11 cellular contexts compared by ENCODE assay signal in genomic region chr4:1199556-1200331, GRCh38. TPM values are rescaled to one million over a fixed set of nuclear protein-coding genes. Genes with fewer than 3 reads are reported as not detected.
DNase-seq lines count a peak whose midpoint lies in the region; ATAC-seq and TF ChIP-seq lines count a peak whose summit lies in the region.
"Had no signal": no experiment of that assay in that cellular context is flagged by ENCODE, and none has a peak within 500 bp of the region (broad histone marks: within the 10 kb centered on the region; RNA-seq: fewer than 3 reads in every experiment).

No MANE protein-coding gene starts in this region.

- no peak for TF ChIP-seq EP300 in SK-N-SH (IDR thresholded peaks at IDR 0.05; ENCODE audit: borderline replicate concordance in 1 of 2, low read depth in 1 of 2, low read length in 1 of 2)
- no peak for TF ChIP-seq EP300 in stomach (IDR thresholded peaks at IDR 0.05)

- H2AFZ ChIP-seq in SK-N-SH (ENCODE audit: low read depth) (no peak overlapping the region), hepatocyte (no peak overlapping the region)

- no peaks in the 10 kb centered on the region for H3K9me3 Mint-ChIP-seq in activated T-cell treated with anti-CD3 and anti-CD28 coated beads, Interleukin-2, amount 50 U/mL, for 4 hours

- H3K9me2 ChIP-seq in SK-N-SH (no peaks in the 10 kb centered on the region), hepatocyte (replicated peaks; ENCODE audit: insufficient read depth) (no peaks in the 10 kb centered on the region)

- intact Hi-C loops in stomach (cut with DNase I; ENCODE audit: low total_unique reads): no loop called here

- no peak for TF ChIP-seq CTCF in SK-N-SH (IDR thresholded peaks at IDR 0.05)
- no peak for TF ChIP-seq CTCF in hepatocyte (IDR thresholded peaks at IDR 0.05; ENCODE audit: poor library complexity)
- no peak for TF ChIP-seq CTCF in stomach (IDR thresholded peaks at IDR 0.05)

- peak overlapping the region; percentile 77 for H3K4me3 Mint-ChIP-seq in activated T-cell treated with anti-CD3 and anti-CD28 coated beads, Interleukin-2, amount 50 U/mL, for 4 hours

- H4K20me1 ChIP-seq in SK-N-SH (ENCODE audit: insufficient read depth): no peaks in the 10 kb centered on the region
- no peaks in the 10 kb centered on the region for H4K20me1 ChIP-seq in hepatocyte (ENCODE audit: insufficient read depth, poor library complexity, severe bottlenecking)

- CTCF ChIA-PET in SK-N-SH (lab: Yijun Ruan, JAX): interaction anchor here (0.7 kb wide), 1 partner anchor 33 kb away, joined by 3 read pairs; no protein-coding TSS in a partner anchor

- H3K4me2 ChIP-seq in SK-N-SH (peak overlapping the region; percentile 33; the same call in 1 of the 2 replicates), hepatocyte (peak overlapping the region; percentile 49)

- no peak overlapping the region for H3K27ac ChIP-seq in SK-N-SH (ENCODE audit: low read depth in 2 of 2, low read length in 1 of 2)
- H3K27ac ChIP-seq in hepatocyte: peak overlapping the region; percentile 74
- H3K27ac ChIP-seq in stomach: peak overlapping the region; percentile 82 to 92 (median 85)
- H3K27ac ChIP-seq: 22Rv1 had no signal

- no peak for TF ChIP-seq POLR2A in stomach (IDR thresholded peaks at IDR 0.05)

- ATAC-seq in SK-N-SH treated with all-trans-retinoic acid at 6 μM for 48 hours (no peak), HG02884 (IDR thresholded peaks at IDR 0.05; ENCODE audit: unreplicated experiment) (no peak)
- no peak for ATAC-seq in activated T-cell treated with anti-CD3 and anti-CD28 coated beads, Interleukin-2, amount 50 U/mL, for 4 hours
- ATAC-seq: body of pancreas had no signal

- H3K4me1 Mint-ChIP-seq in activated T-cell treated with anti-CD3 and anti-CD28 coated beads, Interleukin-2, amount 50 U/mL, for 4 hours (ENCODE audit: low read depth): peaks cover 55% of the 10 kb centered on the region

- no peaks in the 10 kb centered on the region for H3K36me3 ChIP-seq in SK-N-SH (replicated peaks in 1 of 2; ENCODE audit: control insufficient read depth in 1 of 2, insufficient read depth in 2 of 2, low read length in 1 of 2)
- no peaks in the 10 kb centered on the region for H3K36me3 ChIP-seq in hepatocyte (replicated peaks; ENCODE audit: insufficient read depth, low read depth)
- H3K36me3 ChIP-seq in stomach: no peaks in the 10 kb centered on the region

- DNase-seq in SK-N-SH (peak; percentile 23), hepatocyte (ENCODE audit: low spot score) (peak; percentile 2), stomach (peak; percentile 23), AG08396 (ENCODE audit: low spot score) (no peak), Kasumi-1 (lab: John Stamatoyannopoulos, UW) (no peak)
- no peak for DNase-seq in activated T-cell treated with anti-CD3 and anti-CD28 coated beads, Interleukin-2, amount 50 U/mL, for 4 hours
- DNase-seq: NCI-H2227 treated with DMSO at 0.1 percent for 48 hours had no signal

- WGBS in SK-N-SH (ENCODE audit: low lambda C conversion rate): 90% methylated on average over 19 of the region's 27 CpGs
- WGBS in hepatocyte (ENCODE audit: low lambda C conversion rate, missing lambda C conversion rate): 85% methylated on average over 27 of the region's 27 CpGs
- WGBS in stomach, 5 donors: 76 to 80% (median 78%) methylated on average over 27 of the region's 27 CpGs

- no peak overlapping the region for H3K9ac ChIP-seq in SK-N-SH

- no peaks in the 10 kb centered on the region for H3K27me3 Mint-ChIP-seq in activated T-cell treated with anti-CD3 and anti-CD28 coated beads, Interleukin-2, amount 50 U/mL, for 4 hours (ENCODE audit: low read depth)

- H3K27me3 ChIP-seq in SK-N-SH (ENCODE audit: insufficient read depth): no peaks in the 10 kb centered on the region
- H3K27me3 ChIP-seq in hepatocyte: no peaks in the 10 kb centered on the region
- no peaks in the 10 kb centered on the region for H3K27me3 ChIP-seq in stomach
- H3K27me3 ChIP-seq: body of pancreas had no signal

- H3K79me2 ChIP-seq in SK-N-SH (ENCODE audit: insufficient read depth): no peaks in the 10 kb centered on the region
- H3K79me2 ChIP-seq in hepatocyte: no peaks in the 10 kb centered on the region

- peaks cover 9% of the 10 kb centered on the region for H3F3A ChIP-seq in SK-N-SH (replicated peaks; ENCODE audit: insufficient read depth)

- peaks cover 3% of the 10 kb centered on the region for H3K36me3 Mint-ChIP-seq in activated T-cell treated with anti-CD3 and anti-CD28 coated beads, Interleukin-2, amount 50 U/mL, for 4 hours (ENCODE audit: insufficient read depth)

- no peaks in the 10 kb centered on the region for H3K9me3 ChIP-seq in SK-N-SH
- H3K9me3 ChIP-seq in hepatocyte (ENCODE audit: low read depth): no peaks in the 10 kb centered on the region
- no peaks in the 10 kb centered on the region for H3K9me3 ChIP-seq in stomach
- H3K9me3 ChIP-seq: body of pancreas had no signal

- H3K4me3 ChIP-seq in SK-N-SH (ENCODE audit: low read depth in 2 of 2, low read length in 1 of 2): no peak overlapping the region
- no peak overlapping the region for H3K4me3 ChIP-seq in hepatocyte
- peak overlapping the region; percentile 29 to 41 (median 33) for H3K4me3 ChIP-seq in stomach
- H3K4me3 ChIP-seq: body of pancreas had no signal

- no peak for TF ChIP-seq RAD21 in SK-N-SH (IDR thresholded peaks at IDR 0.05; ENCODE audit: low read length)

- H3K4me1 ChIP-seq in SK-N-SH (ENCODE audit: control insufficient read depth in 1 of 2, insufficient read depth in 2 of 2, low read depth in 1 of 2, low read length in 1 of 2) (peaks cover 8 to 20% of the 10 kb centered on the region in 2 experiments; a peak in 2 of 4 replicates), hepatocyte (ENCODE audit: insufficient read depth) (peaks cover 39% of the 10 kb centered on the region), stomach (peaks cover 30 to 71% (median 53%) of the 10 kb centered on the region in 4 donors)
- H3K4me1 ChIP-seq: body of pancreas had no signal

- POLR2A ChIA-PET in SK-N-SH (lab: Yijun Ruan, JAX): interaction anchor here (1.6 kb wide), 1 partner anchor 9 kb away, joined by 5 read pairs; no protein-coding TSS in a partner anchor

TF ChIP-seq in SK-N-SH, 30 proteins besides CTCF, POLR2A, EP300 and RAD21 (continues in another document):
- TF ChIP-seq ELF1 (IDR thresholded peaks at IDR 0.05) (no peak), GABPA (IDR thresholded peaks at IDR 0.05; ENCODE audit: low read depth) (no peak), YY1 (IDR thresholded peaks at IDR 0.05; ENCODE audit: low read depth) (no peak), USF1 (IDR thresholded peaks at IDR 0.05; ENCODE audit: borderline replicate concordance, low read depth) (no peak), SMC3 (IDR thresholded peaks at IDR 0.05; ENCODE audit: low read depth, low read length) (no peak), GATA2 (CRISPR knock-in tag; IDR thresholded peaks at IDR 0.05) (no peak), EZH2phosphoT487 (IDR thresholded peaks at IDR 0.05; ENCODE audit: borderline replicate concordance, low read depth) (no peak)

TF ChIP-seq in SK-N-SH treated with all-trans-retinoic acid at 6 μM for 48 hours, 23 proteins besides CTCF, POLR2A, EP300 and RAD21 (continues in another document):
- TF ChIP-seq RARB (CRISPR knock-in tag; IDR thresholded peaks at IDR 0.05) (no peak), PATZ1 (CRISPR knock-in tag; IDR thresholded peaks at IDR 0.05; ENCODE audit: borderline replicate concordance) (no peak), ARNTL (CRISPR knock-in tag; IDR thresholded peaks at IDR 0.05; ENCODE audit: borderline replicate concordance, low read depth) (no peak), ZFP30 (CRISPR knock-in tag; IDR thresholded peaks at IDR 0.05) (no peak), OSR1 (CRISPR knock-in tag; IDR thresholded peaks at IDR 0.05) (no peak), CSDC2 (CRISPR knock-in tag; IDR thresholded peaks at IDR 0.05) (no peak), ZNF565 (CRISPR knock-in tag; conservative IDR thresholded peaks at IDR 0.05; ENCODE audit: low read depth) (no peak), ISL1 (CRISPR knock-in tag; IDR thresholded peaks at IDR 0.05) (no peak), TOX (CRISPR knock-in tag; IDR thresholded peaks at IDR 0.05; ENCODE audit: borderline replicate concordance) (no peak), PPARA (CRISPR knock-in tag; IDR thresholded peaks at IDR 0.05; ENCODE audit: borderline replicate concordance) (no peak), ESRRG (CRISPR knock-in tag; IDR thresholded peaks at IDR 0.05) (no peak), ZFP3 (CRISPR knock-in tag; IDR thresholded peaks at IDR 0.05) (no peak)

RNA-seq across cellular contexts. Expression of gene SPON2, which starts 27.4 kb away (rescaled TPM):
- polyA plus RNA-seq in SK-N-SH (2012; rRNA removed) (11.4 and 14.5 TPM in 2 replicates), hepatocyte (1,210 and 1,380 TPM in 2 replicates), stomach (10 to 100 TPM; 20.1 to 54.6 (median 40.6) TPM)
- 4.0 and 5.2 TPM in 2 replicates for polyA plus RNA-seq in SK-N-SH (2012; cell fraction: cytosol; rRNA removed)
- polyA plus RNA-seq in SK-N-SH (2012; cell fraction: nucleus; rRNA removed): 140 and 311 TPM in 2 replicates
- 1 to 10 TPM; 1.4 to 2.1 (median 2.1) TPM for total RNA-seq in activated T-cell treated with anti-CD3 and anti-CD28 coated beads, Interleukin-2, amount 50 U/mL, for 4 hours
- total RNA-seq in hepatocyte (308 and 403 TPM in 2 replicates), stomach (100 to 1,000 TPM in 1 of 5 donors, 10 to 100 TPM in 4; 12.8 to 224 (median 63.9) TPM)

RNA-seq across cellular contexts. Expression of gene CTBP1, which starts 49.2 kb away (rescaled TPM):
- polyA plus RNA-seq in SK-N-SH (2012; rRNA removed): 158 and 183 TPM in 2 replicates
- 73.8 and 122 TPM in 2 replicates for polyA plus RNA-seq in SK-N-SH (2012; cell fraction: cytosol; rRNA removed)
- polyA plus RNA-seq in SK-N-SH (2012; cell fraction: nucleus; rRNA removed): 419 and 467 TPM in 2 replicates
- total RNA-seq in activated T-cell treated with anti-CD3 and anti-CD28 coated beads, Interleukin-2, amount 50 U/mL, for 4 hours: 100 to 1,000 TPM; 166 to 186 (median 177) TPM
- 129 and 169 TPM in 2 replicates for total RNA-seq in hepatocyte
- 147 and 179 TPM in 2 replicates for polyA plus RNA-seq in hepatocyte
- total RNA-seq in stomach: 100 to 1,000 TPM in 3 of 5 donors, 10 to 100 TPM in 2; 85.0 to 415 (median 227) TPM
- polyA plus RNA-seq in stomach: 10 to 100 TPM; 72.7 to 90.4 (median 83.5) TPM

Comparison
In these comparisons a context has a peak if more than half of its experiments do, and no peak if none do; other contexts are left out.
1. DNase-seq: peak in SK-N-SH (single experiment), hepatocyte (single experiment) and stomach (single experiment); none in activated T-cell treated with anti-CD3 and anti-CD28 coated beads, Interleukin-2, amount 50 U/mL, for 4 hours (single experiment), AG08396 (single experiment) and Kasumi-1 (0 of 2).
2. H3K27ac ChIP-seq: peak in hepatocyte (single experiment) and stomach (5 of 5); none in SK-N-SH (0 of 2).
3. H3K4me3 ChIP-seq: peak in stomach (4 of 4); none in SK-N-SH (0 of 2) and hepatocyte (single experiment).
4. RNA of gene SPON2, which starts 27.4 kb away (total RNA-seq): 308 to 403 TPM in hepatocyte and 12.8 to 224 TPM in stomach; 1.4 to 2.1 TPM in activated T-cell treated with anti-CD3 and anti-CD28 coated beads, Interleukin-2, amount 50 U/mL, for 4 hours; every median in the first group is over 4 times any median in the second.